11 cellular contexts compared by ENCODE assay signal in genomic region chr17:2177235-2177811, GRCh38.
DNase-seq lines count a peak whose midpoint lies in the region; ATAC-seq and TF ChIP-seq lines count a peak whose summit lies in the region.
"Had no signal": no experiment of that assay in that cellular context is flagged by ENCODE, and none has a peak within 500 bp of the region (broad histone marks: within the 10 kb centered on the region; RNA-seq: fewer than 3 reads in every experiment).

No MANE protein-coding gene starts in this region.

- intact Hi-C loops in Right ventricle myocardium inferior (cut with DNase I): loop anchor here (2.0 to 10.0 kb wide), 4 partner anchors 53 to 119 kb away; no protein-coding TSS in a partner anchor
- intact Hi-C loops in upper lobe of right lung (cut with DNase I): no loop called here
- intact Hi-C loops in ascending aorta (cut with DNase I): no loop called here

- H3K9me3 Mint-ChIP-seq in chondrocyte (ENCODE audit: low read depth): no peaks in the 10 kb centered on the region
- no peaks in the 10 kb centered on the region for H3K9me3 Mint-ChIP-seq in stimulated activated naive CD8-positive, alpha-beta T cell treated with anti-CD3 and anti-CD28 coated beads, Interleukin-15, amount 100 ng/mL, for 72 hours
- peaks cover 1% of the 10 kb centered on the region for H3K9me3 Mint-ChIP-seq in glutamatergic neuron (ENCODE audit: unreplicated experiment)

- H3K4me1 Mint-ChIP-seq in chondrocyte (ENCODE audit: low read depth) (peaks cover 90% of the 10 kb centered on the region), glutamatergic neuron (ENCODE audit: low read depth, unreplicated experiment) (peaks cover 29% of the 10 kb centered on the region)
- peaks cover 21% of the 10 kb centered on the region for H3K4me1 Mint-ChIP-seq in stimulated activated naive CD8-positive, alpha-beta T cell treated with anti-CD3 and anti-CD28 coated beads, Interleukin-15, amount 100 ng/mL, for 72 hours

- H3K36me3 ChIP-seq in cardiac muscle cell (no peaks in the 10 kb centered on the region), upper lobe of right lung (no peaks in the 10 kb centered on the region), ascending aorta (no peaks in the 10 kb centered on the region)

- H3K27me3 Mint-ChIP-seq in chondrocyte (ENCODE audit: low read depth): no peaks in the 10 kb centered on the region
- no peaks in the 10 kb centered on the region for H3K27me3 Mint-ChIP-seq in stimulated activated naive CD8-positive, alpha-beta T cell treated with anti-CD3 and anti-CD28 coated beads, Interleukin-15, amount 100 ng/mL, for 72 hours
- no peaks in the 10 kb centered on the region for H3K27me3 Mint-ChIP-seq in glutamatergic neuron (ENCODE audit: unreplicated experiment)

- no peak for DNase-seq in cardiac muscle cell (ENCODE audit: low read depth in 1 of 2, low spot score in 1 of 2)
- DNase-seq in Right ventricle myocardium inferior (ENCODE audit: missing footprints): no peak
- DNase-seq in chondrocyte (ENCODE audit: low spot score): no peak
- peak; percentile 19 for DNase-seq in medulla oblongata (ENCODE audit: extremely low spot score)
- no peak for DNase-seq in upper lobe of right lung
- DNase-seq in stimulated activated naive CD8-positive, alpha-beta T cell treated with anti-CD3 and anti-CD28 coated beads, Interleukin-15, amount 100 ng/mL, for 72 hours: no peak
- DNase-seq in ascending aorta (ENCODE audit: low spot score in 2 of 2): no peak
- DNase-seq in glutamatergic neuron: no peak
- DNase-seq: anterior cingulate cortex had no signal

- peak overlapping the region; percentile 5 for H3K27ac Mint-ChIP-seq in chondrocyte (ENCODE audit: unreplicated experiment)
- peak overlapping the region in 1 of 2 donors; percentile 66 for H3K27ac Mint-ChIP-seq in stimulated activated naive CD8-positive, alpha-beta T cell treated with anti-CD3 and anti-CD28 coated beads, Interleukin-15, amount 100 ng/mL, for 72 hours
- no peak overlapping the region for H3K27ac Mint-ChIP-seq in glutamatergic neuron (ENCODE audit: unreplicated experiment)

- H3K4me3 ChIP-seq in cardiac muscle cell: no peak overlapping the region
- no peak overlapping the region for H3K4me3 ChIP-seq in upper lobe of right lung
- no peak overlapping the region for H3K4me3 ChIP-seq in ascending aorta
- H3K4me3 ChIP-seq: SK-N-MC had no signal

- H3K4me3 Mint-ChIP-seq in chondrocyte (ENCODE audit: unreplicated experiment): no peak overlapping the region
- no peak overlapping the region for H3K4me3 Mint-ChIP-seq in stimulated activated naive CD8-positive, alpha-beta T cell treated with anti-CD3 and anti-CD28 coated beads, Interleukin-15, amount 100 ng/mL, for 72 hours
- H3K4me3 Mint-ChIP-seq in glutamatergic neuron (ENCODE audit: unreplicated experiment): no peak overlapping the region

- H3K27me3 ChIP-seq in cardiac muscle cell: no peaks in the 10 kb centered on the region
- no peaks in the 10 kb centered on the region for H3K27me3 ChIP-seq in upper lobe of right lung
- no peaks in the 10 kb centered on the region for H3K27me3 ChIP-seq in ascending aorta

- H3K36me3 Mint-ChIP-seq in chondrocyte (ENCODE audit: low read depth) (peaks cover 3% of the 10 kb centered on the region), glutamatergic neuron (ENCODE audit: unreplicated experiment) (no peaks in the 10 kb centered on the region)

- no peak for ATAC-seq in Right ventricle myocardium inferior
- ATAC-seq in upper lobe of right lung: no peak
- ATAC-seq in stimulated activated naive CD8-positive, alpha-beta T cell treated with anti-CD3 and anti-CD28 coated beads, Interleukin-15, amount 100 ng/mL, for 72 hours: no peak
- ATAC-seq: sciatic nerve had no signal

- peaks cover 82% of the 10 kb centered on the region for H3K4me1 ChIP-seq in cardiac muscle cell (ENCODE audit: low read depth)
- peaks cover 96% of the 10 kb centered on the region for H3K4me1 ChIP-seq in upper lobe of right lung
- H3K4me1 ChIP-seq in ascending aorta: peaks cover 48 to 93% of the 10 kb centered on the region in 2 donors

- TF ChIP-seq CTCF in cardiac muscle cell (IDR thresholded peaks at IDR 0.05; ENCODE audit: low read depth, low read length) (no peak), chondrocyte (IDR thresholded peaks at IDR 0.05) (no peak), upper lobe of right lung (IDR thresholded peaks at IDR 0.05) (no peak), ascending aorta (IDR thresholded peaks at IDR 0.05) (no peak), glutamatergic neuron (IDR thresholded peaks at IDR 0.05; ENCODE audit: partially characterized antibody, unreplicated experiment) (no peak)

- peak overlapping the region; percentile 82 for H3K27ac ChIP-seq in cardiac muscle cell
- H3K27ac ChIP-seq in upper lobe of right lung: peak overlapping the region; percentile 40
- H3K27ac ChIP-seq in ascending aorta: peak overlapping the region in 1 of 2 donors; percentile 89
- H3K27ac ChIP-seq: SK-N-MC had no signal

- H3K9me3 ChIP-seq in cardiac muscle cell (ENCODE audit: low read depth): no peaks in the 10 kb centered on the region
- H3K9me3 ChIP-seq in upper lobe of right lung: no peaks in the 10 kb centered on the region
- H3K9me3 ChIP-seq in ascending aorta: no peaks in the 10 kb centered on the region
